Comparison of ENCODE assay signal across 9 cellular contexts in genomic region chr7:95690367-95690947, GRCh38.
DNase-seq lines count a peak whose midpoint lies in the region; ATAC-seq and TF ChIP-seq lines count a peak whose summit lies in the region.
"Had no signal": no experiment of that assay in that cellular context is flagged by ENCODE, and none has a peak within 500 bp of the region (broad histone marks: within the 10 kb centered on the region; RNA-seq: fewer than 3 reads in every experiment).

No MANE protein-coding gene starts in this region.

- peak overlapping the region; percentile 9 for H2AFZ ChIP-seq in H9 (ENCODE audit: low read length)

- TF ChIP-seq POLR2A in esophagus squamous epithelium (IDR thresholded peaks at IDR 0.05): no peak

- H3K27me3 ChIP-seq in H9 (ENCODE audit: insufficient read depth, low read length) (no peaks in the 10 kb centered on the region), RWPE2 (ENCODE audit: insufficient read depth, poor library complexity, severe bottlenecking) (no peaks in the 10 kb centered on the region), esophagus squamous epithelium (no peaks in the 10 kb centered on the region)
- H3K27me3 ChIP-seq in naive thymus-derived CD4-positive, alpha-beta T cell (ENCODE audit: control insufficient read depth in 2 of 2, insufficient read depth in 2 of 2, low read length in 2 of 2): no peaks in the 10 kb centered on the region

- no peak overlapping the region for H4K8ac ChIP-seq in H9 (replicated peaks; ENCODE audit: insufficient read length, low read depth, low read length)

- peak; percentile 6 for DNase-seq in activated CD4-positive, alpha-beta T cell treated with anti-CD3 and anti-CD28 coated beads for 36 hours
- DNase-seq in activated CD4-positive, alpha-beta T cell treated with anti-CD3 and anti-CD28 coated beads, Interleukin-2, amount 50 U/mL, for 48 hours: no peak
- DNase-seq in H9 (no peak), M059J (ENCODE audit: low read depth) (peak; percentile 61), RWPE2 (ENCODE audit: low spot score) (no peak), esophagus squamous epithelium (lab: John Stamatoyannopoulos, UW) (no peak)
- no peak for DNase-seq in naive thymus-derived CD4-positive, alpha-beta T cell
- DNase-seq in stimulated activated CD4-positive, alpha-beta T cell treated with anti-CD3 and anti-CD28 coated beads, Interleukin-15, amount 100 ng/mL, for 24 hours: no peak

- H3K56ac ChIP-seq in H9 (ENCODE audit: insufficient read length, low read depth, low read length): no peak overlapping the region

- H2AK5ac ChIP-seq in H9 (ENCODE audit: insufficient read length, low read length): no peak overlapping the region

- no peak overlapping the region for H3K4me3 Mint-ChIP-seq in activated CD4-positive, alpha-beta T cell treated with anti-CD3 and anti-CD28 coated beads for 36 hours
- peak overlapping the region; percentile 1 to 28; a peak in 3 of 5 replicates for H3K4me3 Mint-ChIP-seq in H9
- peak overlapping the region in 1 of 10 donors; percentile 22 for H3K4me3 Mint-ChIP-seq in naive thymus-derived CD4-positive, alpha-beta T cell
- H3K4me3 Mint-ChIP-seq: CD4-positive, CD25-positive, alpha-beta regulatory T cell had no signal

- peaks cover 6% of the 10 kb centered on the region for H3K27me3 Mint-ChIP-seq in activated CD4-positive, alpha-beta T cell treated with anti-CD3 and anti-CD28 coated beads for 36 hours
- H3K27me3 Mint-ChIP-seq in H9 (ENCODE audit: low read depth): no peaks in the 10 kb centered on the region; the same call in 1 of the 2 replicates
- H3K27me3 Mint-ChIP-seq in naive thymus-derived CD4-positive, alpha-beta T cell: peaks cover 0 to 10% (median 6%) of the 10 kb centered on the region in 5 donors

- no peaks in the 10 kb centered on the region for H3K9me3 ChIP-seq in H9 (ENCODE audit: control insufficient read depth, low read depth, low read length)
- H3K9me3 ChIP-seq in RWPE2 (ENCODE audit: severe bottlenecking): no peaks in the 10 kb centered on the region
- no peaks in the 10 kb centered on the region for H3K9me3 ChIP-seq in esophagus squamous epithelium
- H3K9me3 ChIP-seq in naive thymus-derived CD4-positive, alpha-beta T cell (ENCODE audit: control insufficient read depth in 2 of 3, low read length in 3 of 3): no peaks in the 10 kb centered on the region

- H3T11ph ChIP-seq in H9 (ENCODE audit: low read length): no peak overlapping the region

- H3K36me3 Mint-ChIP-seq in activated CD4-positive, alpha-beta T cell treated with anti-CD3 and anti-CD28 coated beads for 36 hours (ENCODE audit: low read depth): no peaks in the 10 kb centered on the region
- no peaks in the 10 kb centered on the region for H3K36me3 Mint-ChIP-seq in H9 (ENCODE audit: insufficient read depth in 1 of 3, low read depth in 3 of 3)
- H3K36me3 Mint-ChIP-seq in naive thymus-derived CD4-positive, alpha-beta T cell: no peaks in the 10 kb centered on the region
- H3K36me3 Mint-ChIP-seq: CD4-positive, CD25-positive, alpha-beta regulatory T cell had no signal

- peak; percentile 63 for ATAC-seq in activated CD4-positive, alpha-beta T cell treated with anti-CD3 and anti-CD28 coated beads for 36 hours
- ATAC-seq in RWPE2 (ENCODE audit: low read depth): no peak
- ATAC-seq in naive thymus-derived CD4-positive, alpha-beta T cell: peak; percentile 54

- H3K23me2 ChIP-seq in H9 (ENCODE audit: insufficient read length, low read depth, low read length, poor library complexity, severe bottlenecking): no peaks in the 10 kb centered on the region

- no peaks in the 10 kb centered on the region for H3K36me3 ChIP-seq in RWPE2 (ENCODE audit: low read depth)
- no peaks in the 10 kb centered on the region for H3K36me3 ChIP-seq in esophagus squamous epithelium
- H3K36me3 ChIP-seq in naive thymus-derived CD4-positive, alpha-beta T cell (ENCODE audit: control insufficient read depth in 2 of 3, insufficient read depth in 3 of 3, low read length in 3 of 3): no peaks in the 10 kb centered on the region

- no CpG with 5 or more reads among the region's 3 CpGs for WGBS in H9 (ENCODE audit: extremely low coverage, insufficient read length, low lambda C conversion rate)
- 9 to 16% methylated on average over 3 of the region's 3 CpGs for WGBS in esophagus squamous epithelium, 2 donors

- no peak overlapping the region for H2BK5ac ChIP-seq in H9 (ENCODE audit: insufficient read length, low read length)

- TF ChIP-seq CTCF in H9 (conservative IDR thresholded peaks at IDR 0.05): peak; percentile 76
- TF ChIP-seq CTCF in RWPE2 (IDR thresholded peaks at IDR 0.05; ENCODE audit: poor library complexity, severe bottlenecking): peak; percentile 82
- TF ChIP-seq CTCF in esophagus squamous epithelium (IDR thresholded peaks at IDR 0.05): peak in 5 of 6 experiments; percentile 50 to 69 (median 60)

- H3K9me3 Mint-ChIP-seq in activated CD4-positive, alpha-beta T cell treated with anti-CD3 and anti-CD28 coated beads for 36 hours (ENCODE audit: low read depth): no peaks in the 10 kb centered on the region
- no peaks in the 10 kb centered on the region for H3K9me3 Mint-ChIP-seq in H9
- H3K9me3 Mint-ChIP-seq in naive thymus-derived CD4-positive, alpha-beta T cell: no peaks in the 10 kb centered on the region

- no peak overlapping the region for H3K18ac ChIP-seq in H9 (ENCODE audit: insufficient read length, low read depth, low read length)

- H3K4me1 Mint-ChIP-seq in activated CD4-positive, alpha-beta T cell treated with anti-CD3 and anti-CD28 coated beads for 36 hours: peaks cover 3% of the 10 kb centered on the region
- no peaks in the 10 kb centered on the region; a peak in 1 of 4 replicates for H3K4me1 Mint-ChIP-seq in H9
- H3K4me1 Mint-ChIP-seq in naive thymus-derived CD4-positive, alpha-beta T cell: peaks cover 0 to 5% (median 0%) of the 10 kb centered on the region in 7 donors
- H3K4me1 Mint-ChIP-seq: CD4-positive, CD25-positive, alpha-beta regulatory T cell had no signal

- H2BK120ac ChIP-seq in H9 (ENCODE audit: low read depth, low read length, poor library complexity, severe bottlenecking): no peak overlapping the region

- H3K79me1 ChIP-seq in H9 (ENCODE audit: insufficient read depth, low read depth, low read length, poor library complexity, severe bottlenecking): no peaks in the 10 kb centered on the region

- CTCF ChIA-PET in activated CD4-positive, alpha-beta T cell treated with anti-CD3 and anti-CD28 coated beads for 36 hours (lab: Charles Lee): interaction anchor here (0.5 to 7.0 kb wide), 19 partner anchors 9 to 805 kb away, joined by 3 to 42 read pairs (median 4); no protein-coding TSS in a partner anchor
- CTCF ChIA-PET in naive thymus-derived CD4-positive, alpha-beta T cell (lab: Charles Lee): no interaction called here

- POLR2A ChIA-PET in activated CD4-positive, alpha-beta T cell treated with anti-CD3 and anti-CD28 coated beads for 36 hours (lab: Charles Lee): no interaction called here
- POLR2A ChIA-PET in naive thymus-derived CD4-positive, alpha-beta T cell (lab: Charles Lee): no interaction called here

- no peaks in the 10 kb centered on the region for H3K4me1 ChIP-seq in H9 (ENCODE audit: insufficient read depth, low read length)
- H3K4me1 ChIP-seq in RWPE2 (ENCODE audit: insufficient read depth, poor library complexity, severe bottlenecking): peaks cover 27% of the 10 kb centered on the region
- peaks cover 5 to 35% (median 9%) of the 10 kb centered on the region in 3 donors for H3K4me1 ChIP-seq in esophagus squamous epithelium
- H3K4me1 ChIP-seq in naive thymus-derived CD4-positive, alpha-beta T cell (ENCODE audit: control insufficient read depth in 2 of 2, insufficient read depth in 2 of 2, low read length in 2 of 2): no peaks in the 10 kb centered on the region

- H3K9ac ChIP-seq in H9 (ENCODE audit: extremely low read depth, insufficient read length, low read length): no peak overlapping the region

- H2BK15ac ChIP-seq in H9 (ENCODE audit: low read depth, low read length): no peak overlapping the region

- H4K91ac ChIP-seq in H9 (ENCODE audit: insufficient read length, low read depth, low read length): no peak overlapping the region

- H3K4me3 ChIP-seq in RWPE2 (ENCODE audit: severe bottlenecking): no peak overlapping the region
- no peak overlapping the region for H3K4me3 ChIP-seq in esophagus squamous epithelium
- H3K4me3 ChIP-seq in naive thymus-derived CD4-positive, alpha-beta T cell (ENCODE audit: low read length): no peak overlapping the region

- no peak overlapping the region for H3K27ac Mint-ChIP-seq in activated CD4-positive, alpha-beta T cell treated with anti-CD3 and anti-CD28 coated beads for 36 hours
- no peak overlapping the region for H3K27ac Mint-ChIP-seq in H9
- H3K27ac Mint-ChIP-seq in naive thymus-derived CD4-positive, alpha-beta T cell: no peak overlapping the region
- H3K27ac Mint-ChIP-seq: CD4-positive, CD25-positive, alpha-beta regulatory T cell had no signal

- no peak overlapping the region for H4K5ac ChIP-seq in H9 (ENCODE audit: insufficient read length, low read depth, low read length)

- no peaks in the 10 kb centered on the region for H3K79me2 ChIP-seq in H9 (ENCODE audit: insufficient read depth, low read length)

- intact Hi-C loops in activated CD4-positive, alpha-beta T cell treated with anti-CD3 and anti-CD28 coated beads for 36 hours (cut with DNase I, micrococcal nuclease): loop anchor here (1.0 to 5.0 kb wide), 4 partner anchors 163 to 1238 kb away; no protein-coding TSS in a partner anchor
- intact Hi-C loops in esophagus squamous epithelium (cut with DNase I): no loop called here
- intact Hi-C loops in naive thymus-derived CD4-positive, alpha-beta T cell (cut with micrococcal nuclease): loop anchor here (1.0 to 5.0 kb wide), 4 partner anchors 163 to 1243 kb away; no protein-coding TSS in a partner anchor

- no peak overlapping the region for H3K23ac ChIP-seq in H9 (ENCODE audit: insufficient read length, low read depth, low read length)

- H2BK20ac ChIP-seq in H9 (ENCODE audit: low read depth, low read length, poor library complexity, severe bottlenecking): no peak overlapping the region

- H2BK12ac ChIP-seq in H9 (ENCODE audit: insufficient read length, low read depth, low read length): no peak overlapping the region

- no peaks in the 10 kb centered on the region for H4K20me1 ChIP-seq in H9 (ENCODE audit: control insufficient read depth, insufficient read depth, insufficient read length)

- H3K27ac ChIP-seq in H9 (ENCODE audit: insufficient read length, low read depth, low read length) (no peak overlapping the region), RWPE2 (ENCODE audit: poor library complexity, severe bottlenecking) (peak overlapping the region; percentile 65), esophagus squamous epithelium (peak overlapping the region in 3 of 4 donors; percentile 23 to 77 (median 73))
- no peak overlapping the region for H3K27ac ChIP-seq in naive thymus-derived CD4-positive, alpha-beta T cell (ENCODE audit: low read depth, low read length)

- H3K14ac ChIP-seq in H9 (ENCODE audit: insufficient read depth, low read length): no peak overlapping the region

- H3K4me2 ChIP-seq in H9 (ENCODE audit: insufficient read depth, insufficient read length, low read length): no peak overlapping the region

- H3K4ac ChIP-seq in H9 (ENCODE audit: low read depth, low read length): no peak overlapping the region

Comparison
In these comparisons a context has a peak if more than half of its experiments do, and no peak if none do; other contexts are left out.
1. DNase-seq: peak in activated CD4-positive, alpha-beta T cell treated with anti-CD3 and anti-CD28 coated beads for 36 hours (single experiment) and M059J (single experiment); none in activated CD4-positive, alpha-beta T cell treated with anti-CD3 and anti-CD28 coated beads, Interleukin-2, amount 50 U/mL, for 48 hours (0 of 2), H9 (single experiment), RWPE2 (single experiment), esophagus squamous epithelium (single experiment), naive thymus-derived CD4-positive, alpha-beta T cell (0 of 9) and stimulated activated CD4-positive, alpha-beta T cell treated with anti-CD3 and anti-CD28 coated beads, Interleukin-15, amount 100 ng/mL, for 24 hours (single experiment).
2. H3K27ac ChIP-seq: peak in RWPE2 (single experiment) and esophagus squamous epithelium (3 of 4); none in H9 (single experiment) and naive thymus-derived CD4-positive, alpha-beta T cell (single experiment).
3. Peak in every context shown above with its lines, with median percentiles within 50 percentile points of each other: CTCF ChIP-seq.